In genomic region chr5:1218351-1219080, GRCh38 we compare ENCODE assay signal across 33 cellular contexts. TPM values are rescaled to one million over a fixed set of nuclear protein-coding genes. Genes with fewer than 3 reads are reported as not detected.
"Had no signal": no experiment of that assay in that cellular context is flagged by ENCODE, and none has a peak within 500 bp of the region (broad histone marks: within the 10 kb centered on the region; RNA-seq: fewer than 3 reads in every experiment).

No MANE protein-coding gene starts in this region.

- H3K4me1 ChIP-seq: Peyer's patch had no signal

- DNase-seq: activated B cell treated with CpG ODN at 0.5 μM for 24 hours; activated CD4-positive, alpha-beta memory T cell treated with anti-CD3 and anti-CD28 coated beads, Interleukin-2, amount 10 ng/mL, durations not matched to agents 7 days and 5 days; activated CD4-positive, alpha-beta T cell treated with anti-CD3 and anti-CD28 coated beads for 4 hours; activated CD4-positive, alpha-beta T cell treated with anti-CD3 and anti-CD28 coated beads, Interleukin-2, amount 50 U/mL, for 1 hour; activated CD4-positive, CD25-positive, alpha-beta regulatory T cell treated with anti-CD3 and anti-CD28 coated beads, Interleukin-2, amount 50 U/mL, for 72 hours; activated effector memory CD4-positive, alpha-beta T cell treated with anti-CD3 and anti-CD28 coated beads, Interleukin-2, amount 50 U/mL, for 16 hours; activated naive CD4-positive, alpha-beta T cell; activated naive CD4-positive, alpha-beta T cell treated with anti-CD3 and anti-CD28 coated beads, Interleukin-2, amount 50 U/mL, for 16 hours; activated naive CD8-positive, alpha-beta T cell treated with anti-CD3 and anti-CD28 coated beads for 36 hours; activated T-cell treated with anti-CD3 and anti-CD28 coated beads, Interleukin-2, amount 50 U/mL, for 1 hour; activated T-cell treated with anti-CD3 and anti-CD28 coated beads, Interleukin-2, amount 50 U/mL, for 72 hours; amniotic stem cell; aorta; brain microvascular endothelial cell; Karpas-422; NCI-H1048; NCI-H1436 treated with DMSO at 0.1 percent for 48 hours; NCI-H1694 treated with DMSO at 0.1 percent for 48 hours; NCI-H524 treated with DMSO at 0.1 percent for 48 hours; NK-92 treated with Interleukin-12 subunit alpha and Interleukin-12 subunit beta, amount 100 ng/mL, for 24 hours; PC-3; Peyer's patch; SW 1271; T-helper 1 cell; T-helper 2 cell; T-helper 9 cell had no signal

- ATAC-seq: activated T-cell treated with anti-CD3 and anti-CD28 coated beads, Interleukin-2, amount 50 U/mL, for 72 hours; activated T-helper 17 cell treated with anti-CD3 and anti-CD28 coated beads, Interleukin-2, amount 50 U/mL, for 72 hours; PC-3 had no signal

- H3K4me3 ChIP-seq: cardiac muscle cell, MG63, Peyer's patch had no signal

- H3K36me3 ChIP-seq: brain microvascular endothelial cell, cardiac muscle cell, MG63 had no signal

- H3K9me3 ChIP-seq: Peyer's patch had no signal

- H3K27ac ChIP-seq: brain microvascular endothelial cell, cardiac muscle cell, Peyer's patch, VCaP had no signal

RNA-seq across cellular contexts. Expression of gene SLC6A18, which starts 6.7 kb away (rescaled TPM):
- total RNA-seq: activated B cell treated with CpG ODN at 0.5 μM for 24 hours; activated CD4-positive, alpha-beta memory T cell treated with anti-CD3 and anti-CD28 coated beads, Interleukin-2, amount 10 ng/mL, durations not matched to agents 7 days and 5 days; activated CD8-positive, alpha-beta memory T cell treated with anti-CD3 and anti-CD28 coated beads for 36 hours; activated naive CD8-positive, alpha-beta T cell treated with anti-CD3 and anti-CD28 coated beads for 36 hours; activated T-cell treated with anti-CD3 and anti-CD28 coated beads, Interleukin-2, amount 50 U/mL, for 72 hours; activated T-helper 17 cell treated with anti-CD3 and anti-CD28 coated beads, Interleukin-2, amount 50 U/mL, for 72 hours; aorta; cardiac muscle cell; chondrocyte; NCI-H460; PC-3 had no signal
- polyA plus RNA-seq: aorta, cardiac muscle cell had no signal

RNA-seq across cellular contexts. Expression of gene SLC6A19, which starts 17.1 kb away (rescaled TPM):
- total RNA-seq: activated B cell treated with CpG ODN at 0.5 μM for 24 hours; activated CD4-positive, alpha-beta memory T cell treated with anti-CD3 and anti-CD28 coated beads, Interleukin-2, amount 10 ng/mL, durations not matched to agents 7 days and 5 days; activated CD8-positive, alpha-beta memory T cell treated with anti-CD3 and anti-CD28 coated beads for 36 hours; activated naive CD8-positive, alpha-beta T cell treated with anti-CD3 and anti-CD28 coated beads for 36 hours; activated T-cell treated with anti-CD3 and anti-CD28 coated beads, Interleukin-2, amount 50 U/mL, for 72 hours; activated T-helper 17 cell treated with anti-CD3 and anti-CD28 coated beads, Interleukin-2, amount 50 U/mL, for 72 hours; chondrocyte; NCI-H460; PC-3 had no signal
